1 cellular context compared by ENCODE assay signal in the genomic region with DNA sequence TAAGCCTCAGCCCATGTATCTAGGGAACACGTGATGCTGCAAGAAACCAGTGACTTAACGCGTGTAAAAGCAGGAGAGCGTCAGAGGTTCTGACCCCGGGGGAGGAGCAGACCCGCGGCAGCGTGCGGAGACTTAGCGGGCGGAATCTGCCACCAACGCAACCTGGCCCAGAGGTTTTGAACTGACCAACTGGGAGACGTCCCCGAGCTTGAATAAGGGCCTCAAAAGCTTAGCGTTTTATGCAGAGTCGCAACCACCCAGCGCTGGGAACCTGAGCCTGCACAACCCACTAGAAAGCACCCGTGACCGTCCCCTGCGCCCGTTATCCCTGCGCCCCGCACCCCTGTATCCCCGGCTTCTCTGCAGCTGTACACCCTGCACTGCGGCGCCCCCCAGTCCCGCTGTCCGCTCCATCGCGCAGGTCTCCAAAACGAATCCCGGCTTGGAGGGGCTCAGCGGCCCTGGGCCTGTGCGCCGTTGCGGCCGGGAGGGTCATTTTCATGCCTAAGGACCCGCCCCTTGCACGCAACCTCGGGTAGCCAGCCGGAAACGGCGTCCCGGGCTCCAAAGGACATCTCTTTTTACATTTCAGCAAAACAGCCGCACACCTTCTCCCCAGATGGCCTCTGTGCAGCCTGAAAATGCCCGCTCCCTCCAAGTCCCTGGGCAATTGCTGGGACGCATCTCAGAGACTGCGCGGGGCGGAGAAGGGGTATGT.
TF ChIP-seq lines count a peak whose summit lies in the region.

No MANE protein-coding gene starts in this region.

TF ChIP-seq in WTC11, 78 proteins besides CTCF, POLR2A, EP300 and RAD21 (continued from another document):
- TF ChIP-seq, protein P1, sequence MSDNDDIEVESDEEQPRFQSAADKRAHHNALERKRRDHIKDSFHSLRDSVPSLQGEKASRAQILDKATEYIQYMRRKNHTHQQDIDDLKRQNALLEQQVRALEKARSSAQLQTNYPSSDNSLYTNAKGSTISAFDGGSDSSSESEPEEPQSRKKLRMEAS (CRISPR knock-in tag; IDR thresholded peaks at IDR 0.05): peak; percentile 54; the same call in 1 of the 2 replicates
- TF ChIP-seq ZSCAN18 (CRISPR knock-in tag; IDR thresholded peaks at IDR 0.05) (no peak), KAT7 (CRISPR knock-in tag; IDR thresholded peaks at IDR 0.05; ENCODE audit: borderline replicate concordance) (0 out of 2 replicates have a peak, but pooled peaks have one; percentile 49), ZBTB43 (CRISPR knock-in tag; IDR thresholded peaks at IDR 0.05) (0 out of 2 replicates have a peak, but pooled peaks have one; percentile 29), ETV6 (CRISPR knock-in tag; IDR thresholded peaks at IDR 0.05) (no peak), CREM (CRISPR knock-in tag; IDR thresholded peaks at IDR 0.05) (no peak), NFE2L1 (CRISPR knock-in tag; IDR thresholded peaks at IDR 0.05) (no peak), SP1 (CRISPR knock-in tag; conservative IDR thresholded peaks at IDR 0.05) (peak; percentile 35; the same call in 1 of the 2 replicates), FOXP1 (CRISPR knock-in tag; IDR thresholded peaks at IDR 0.05; ENCODE audit: borderline replicate concordance) (no peak), ZBTB21 (CRISPR knock-in tag; IDR thresholded peaks at IDR 0.05; ENCODE audit: borderline replicate concordance) (no peak), OVOL2 (CRISPR knock-in tag; IDR thresholded peaks at IDR 0.05; ENCODE audit: borderline replicate concordance) (no peak), ATF2 (CRISPR knock-in tag; IDR thresholded peaks at IDR 0.05; ENCODE audit: borderline replicate concordance, low read depth) (no peak), CBFB (CRISPR knock-in tag; IDR thresholded peaks at IDR 0.05; ENCODE audit: low read depth) (no peak), RELA (CRISPR knock-in tag; IDR thresholded peaks at IDR 0.05; ENCODE audit: borderline replicate concordance) (no peak)
- TF ChIP-seq, protein P2, sequence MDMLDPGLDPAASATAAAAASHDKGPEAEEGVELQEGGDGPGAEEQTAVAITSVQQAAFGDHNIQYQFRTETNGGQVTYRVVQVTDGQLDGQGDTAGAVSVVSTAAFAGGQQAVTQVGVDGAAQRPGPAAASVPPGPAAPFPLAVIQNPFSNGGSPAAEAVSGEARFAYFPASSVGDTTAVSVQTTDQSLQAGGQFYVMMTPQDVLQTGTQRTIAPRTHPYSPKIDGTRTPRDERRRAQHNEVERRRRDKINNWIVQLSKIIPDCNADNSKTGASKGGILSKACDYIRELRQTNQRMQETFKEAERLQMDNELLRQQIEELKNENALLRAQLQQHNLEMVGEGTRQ (CRISPR knock-in tag; IDR thresholded peaks at IDR 0.05): peak; percentile 80
